Comparison of ENCODE assay signal across 21 cellular contexts in genomic region chr22:28936200-28936599, GRCh38.
"Had no signal": no experiment of that assay in that cellular context is flagged by ENCODE, and none has a peak within 500 bp of the region (broad histone marks: within the 10 kb centered on the region; RNA-seq: fewer than 3 reads in every experiment).

No MANE protein-coding gene starts in this region.

- H3K36me3 ChIP-seq: colonic mucosa, left ventricle myocardium inferior, lower lobe of right lung, neutrophil, sigmoid colon, transverse colon had no signal

- FAIRE-seq: kidney had no signal

- H3K9me3 Mint-ChIP-seq: naive thymus-derived CD8-positive, alpha-beta T cell; stimulated activated naive B cell treated with anti-CD40 and anti-IgM and Interleukin-4, amounts not matched to agents 10 μg/mL and 1 μg/mL and 100 μg/mL, for 72 hours; stimulated activated naive CD8-positive, alpha-beta T cell treated with anti-CD3 and anti-CD28 coated beads, Interleukin-15, amount 100 ng/mL, for 72 hours had no signal

- H3K9me3 ChIP-seq: colonic mucosa, left ventricle myocardium inferior, lower lobe of right lung, mucosa of descending colon, neutrophil, sigmoid colon, testis, transverse colon had no signal

- H3K36me3 Mint-ChIP-seq: naive thymus-derived CD8-positive, alpha-beta T cell; stimulated activated naive B cell treated with anti-CD40 and anti-IgM and Interleukin-4, amounts not matched to agents 10 μg/mL and 1 μg/mL and 100 μg/mL, for 72 hours had no signal

- H3K4me1 ChIP-seq: colonic mucosa, left ventricle myocardium inferior had no signal

- H3K27me3 ChIP-seq: colonic mucosa, hepatocyte, sigmoid colon, testis, transverse colon had no signal

- H3K4me2 ChIP-seq: hepatocyte had no signal

- H3K4me3 ChIP-seq: colonic mucosa, hepatocyte, left ventricle myocardium inferior, lower lobe of right lung, mucosa of descending colon, sigmoid colon, skin epidermis, testis, transverse colon had no signal

- H3K27ac ChIP-seq: colonic mucosa, hepatocyte, left ventricle myocardium inferior, lower lobe of right lung, neutrophil, sigmoid colon, skin epidermis, testis, transverse colon had no signal

- H3K27ac Mint-ChIP-seq: naive thymus-derived CD8-positive, alpha-beta T cell; stimulated activated naive B cell treated with anti-CD40 and anti-IgM and Interleukin-4, amounts not matched to agents 10 μg/mL and 1 μg/mL and 100 μg/mL, for 72 hours; stimulated activated naive CD8-positive, alpha-beta T cell treated with anti-CD3 and anti-CD28 coated beads, Interleukin-15, amount 100 ng/mL, for 72 hours had no signal

- H2AFZ ChIP-seq: hepatocyte had no signal

- H3K4me1 Mint-ChIP-seq: naive thymus-derived CD8-positive, alpha-beta T cell had no signal

- DNase-seq: colonic mucosa; dermis blood vessel endothelial cell; foreskin melanocyte; head of caudate nucleus; kidney; left cardiac atrium; left ventricle myocardium inferior; lower lobe of right lung; mucosa of descending colon; naive thymus-derived CD8-positive, alpha-beta T cell; posterior cingulate gyrus; sigmoid colon; stimulated activated CD4-positive, alpha-beta T cell treated with anti-CD3 and anti-CD28 coated beads, Interleukin-2, amount 100 ng/mL, for 24 hours; stimulated activated CD4-positive, alpha-beta T cell treated with anti-CD3 and anti-CD28 coated beads, Interleukin-4, amount 100 ng/mL, for 4 hours; stimulated activated naive B cell treated with anti-CD40 and anti-IgM and Interleukin-4, amounts not matched to agents 10 μg/mL and 1 μg/mL and 100 μg/mL, for 72 hours; stimulated activated naive CD8-positive, alpha-beta T cell treated with anti-CD3 and anti-CD28 coated beads, Interleukin-15, amount 100 ng/mL, for 72 hours; testis; transverse colon had no signal

- H3K4me3 Mint-ChIP-seq: naive thymus-derived CD8-positive, alpha-beta T cell; stimulated activated naive B cell treated with anti-CD40 and anti-IgM and Interleukin-4, amounts not matched to agents 10 μg/mL and 1 μg/mL and 100 μg/mL, for 72 hours; stimulated activated naive CD8-positive, alpha-beta T cell treated with anti-CD3 and anti-CD28 coated beads, Interleukin-15, amount 100 ng/mL, for 72 hours had no signal
